Comparison of ENCODE assay signal across 20 cellular contexts in the genomic region with DNA sequence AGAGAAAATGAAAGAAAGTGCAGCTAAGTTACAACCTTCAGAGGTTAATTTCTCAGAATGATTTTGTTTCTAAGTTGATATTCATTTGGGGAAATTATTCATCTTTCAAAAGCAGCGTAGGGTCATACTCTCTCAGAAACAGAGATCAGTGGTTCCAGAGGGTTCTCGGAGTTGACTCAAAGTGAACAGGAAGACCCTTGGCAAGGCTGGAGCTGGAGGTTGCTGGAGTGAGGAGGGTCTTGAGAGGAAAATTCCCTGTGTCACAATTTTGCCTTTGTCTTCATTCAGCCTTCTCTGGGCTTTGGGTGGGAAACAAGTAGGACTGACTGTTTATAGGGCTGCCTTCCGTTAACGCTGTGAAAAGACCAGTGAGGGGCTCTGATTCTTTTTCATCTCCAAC.
DNase-seq lines count a peak whose midpoint lies in the region; ATAC-seq, FAIRE-seq and TF ChIP-seq lines count a peak whose summit lies in the region.
"Had no signal": no experiment of that assay in that cellular context is flagged by ENCODE, and none has a peak within 500 bp of the region (broad histone marks: within the 10 kb centered on the region; RNA-seq: fewer than 3 reads in every experiment).

No MANE protein-coding gene starts in this region.

- H3K27ac ChIP-seq in GM23338 (ENCODE audit: low read depth) (no peak overlapping the region), left lung (no peak overlapping the region)
- H3K27ac ChIP-seq: A549, GM23248, Peyer's patch had no signal

- H3K4me1 ChIP-seq in GM23338 (ENCODE audit: insufficient read depth): no peaks in the 10 kb centered on the region; the same call in 1 of the 2 replicates
- peaks cover 0 to 10% of the 10 kb centered on the region in 2 donors for H3K4me1 ChIP-seq in left lung
- H3K4me1 ChIP-seq: A549 had no signal

- H3K9me2 ChIP-seq in GM23338 (ENCODE audit: insufficient read depth): 0 out of 2 replicates have a peak, but pooled peaks cover 6% of the 10 kb centered on the region

- peaks cover 47% of the 10 kb centered on the region for H3K4me1 Mint-ChIP-seq in activated CD8-positive, alpha-beta memory T cell treated with anti-CD3 and anti-CD28 coated beads, Interleukin-2, amount 10 ng/mL, durations not matched to agents 7 days and 5 days
- H3K4me1 Mint-ChIP-seq in GM23338: peaks cover 10% of the 10 kb centered on the region; the same call in 2 of the 3 replicates
- peaks cover 50% of the 10 kb centered on the region for H3K4me1 Mint-ChIP-seq in activated CD4-positive, alpha-beta memory T cell treated with anti-CD3 and anti-CD28 coated beads, Interleukin-2, amount 10 ng/mL, durations not matched to agents 7 days and 5 days
- H3K4me1 Mint-ChIP-seq in activated naive CD8-positive, alpha-beta T cell treated with anti-CD3 and anti-CD28 coated beads, Interleukin-2, amount 50 U/mL, for 24 hours: peaks cover 63% of the 10 kb centered on the region

- TF ChIP-seq CTCF in GM23338 (conservative IDR thresholded peaks at IDR 0.05; ENCODE audit: low read depth in 2 of 2) (no peak), left lung (IDR thresholded peaks at IDR 0.05) (no peak)

- H3K27me3 ChIP-seq in GM23338 (ENCODE audit: insufficient read depth) (no peaks in the 10 kb centered on the region), left lung (no peaks in the 10 kb centered on the region)
- H3K27me3 ChIP-seq: Peyer's patch had no signal

- no peaks in the 10 kb centered on the region for H3K9me3 Mint-ChIP-seq in activated CD8-positive, alpha-beta memory T cell treated with anti-CD3 and anti-CD28 coated beads, Interleukin-2, amount 10 ng/mL, durations not matched to agents 7 days and 5 days (ENCODE audit: low read depth)
- no peaks in the 10 kb centered on the region for H3K9me3 Mint-ChIP-seq in GM23338
- H3K9me3 Mint-ChIP-seq in activated CD4-positive, alpha-beta memory T cell treated with anti-CD3 and anti-CD28 coated beads, Interleukin-2, amount 10 ng/mL, durations not matched to agents 7 days and 5 days: no peaks in the 10 kb centered on the region
- H3K9me3 Mint-ChIP-seq in activated naive CD8-positive, alpha-beta T cell treated with anti-CD3 and anti-CD28 coated beads, Interleukin-2, amount 50 U/mL, for 24 hours: no peaks in the 10 kb centered on the region

- POLR2A ChIA-PET in activated CD4-positive, alpha-beta memory T cell treated with anti-CD3 and anti-CD28 coated beads, Interleukin-2, amount 10 ng/mL, durations not matched to agents 7 days and 5 days (lab: Charles Lee): no interaction called here

- peak overlapping the region; percentile 71 for H3K27ac Mint-ChIP-seq in activated CD8-positive, alpha-beta memory T cell treated with anti-CD3 and anti-CD28 coated beads, Interleukin-2, amount 10 ng/mL, durations not matched to agents 7 days and 5 days
- H3K27ac Mint-ChIP-seq in GM23338: no peak overlapping the region
- peak overlapping the region; percentile 23 for H3K27ac Mint-ChIP-seq in activated CD4-positive, alpha-beta memory T cell treated with anti-CD3 and anti-CD28 coated beads, Interleukin-2, amount 10 ng/mL, durations not matched to agents 7 days and 5 days
- H3K27ac Mint-ChIP-seq in activated naive CD8-positive, alpha-beta T cell treated with anti-CD3 and anti-CD28 coated beads, Interleukin-2, amount 50 U/mL, for 24 hours: peak overlapping the region; percentile 86

- no peak overlapping the region for H3K4me3 Mint-ChIP-seq in activated CD8-positive, alpha-beta memory T cell treated with anti-CD3 and anti-CD28 coated beads, Interleukin-2, amount 10 ng/mL, durations not matched to agents 7 days and 5 days
- H3K4me3 Mint-ChIP-seq in GM23338: no peak overlapping the region
- peak overlapping the region; percentile 33 for H3K4me3 Mint-ChIP-seq in activated CD4-positive, alpha-beta memory T cell treated with anti-CD3 and anti-CD28 coated beads, Interleukin-2, amount 10 ng/mL, durations not matched to agents 7 days and 5 days
- peak overlapping the region; percentile 10 for H3K4me3 Mint-ChIP-seq in activated naive CD8-positive, alpha-beta T cell treated with anti-CD3 and anti-CD28 coated beads, Interleukin-2, amount 50 U/mL, for 24 hours

- ATAC-seq in activated CD8-positive, alpha-beta memory T cell treated with anti-CD3 and anti-CD28 coated beads, Interleukin-2, amount 10 ng/mL, durations not matched to agents 7 days and 5 days: peak; percentile 16
- ATAC-seq in GM23338: no peak
- ATAC-seq in activated naive CD8-positive, alpha-beta T cell treated with anti-CD3 and anti-CD28 coated beads, Interleukin-2, amount 50 U/mL, for 24 hours: peak; percentile 54
- no peak for ATAC-seq in left lung
- ATAC-seq: A549, GM12878, HCT116 had no signal

- no peaks in the 10 kb centered on the region for H3K9me3 ChIP-seq in left lung
- H3K9me3 ChIP-seq: A549, Peyer's patch had no signal

- no peaks in the 10 kb centered on the region for H3F3A ChIP-seq in GM23338 (replicated peaks; ENCODE audit: low read depth)

- no peak overlapping the region for H3K4me2 ChIP-seq in GM23338
- H3K4me2 ChIP-seq: A549 had no signal

- CTCF ChIA-PET in activated CD8-positive, alpha-beta memory T cell treated with anti-CD3 and anti-CD28 coated beads, Interleukin-2, amount 10 ng/mL, durations not matched to agents 7 days and 5 days (lab: Charles Lee): interaction anchor here (1.1 to 3.3 kb wide), 4 partner anchors 13 to 73 kb away, joined by 4 to 23 read pairs (median 4); no protein-coding TSS in a partner anchor
- CTCF ChIA-PET in activated CD4-positive, alpha-beta memory T cell treated with anti-CD3 and anti-CD28 coated beads, Interleukin-2, amount 10 ng/mL, durations not matched to agents 7 days and 5 days (lab: Charles Lee): interaction anchor here (1.2 to 8.9 kb wide), 3 partner anchors 32 to 74 kb away, joined by 4 to 80 read pairs (median 7); no protein-coding TSS in a partner anchor

- peak overlapping the region; percentile 44; the same call in 1 of the 2 replicates for H2AFZ ChIP-seq in GM23338
- H2AFZ ChIP-seq: GM23248 had no signal

- H4K20me1 ChIP-seq in GM23338 (replicated peaks; ENCODE audit: insufficient read depth): no peaks in the 10 kb centered on the region

- H3K79me2 ChIP-seq in GM23338 (replicated peaks; ENCODE audit: insufficient read depth): no peaks in the 10 kb centered on the region

- intact Hi-C loops in left lung (cut with DNase I): no loop called here

- H3K27me3 Mint-ChIP-seq in activated CD8-positive, alpha-beta memory T cell treated with anti-CD3 and anti-CD28 coated beads, Interleukin-2, amount 10 ng/mL, durations not matched to agents 7 days and 5 days: no peaks in the 10 kb centered on the region
- H3K27me3 Mint-ChIP-seq in GM23338 (ENCODE audit: insufficient read depth, low read depth, poor library complexity): peaks cover 2% of the 10 kb centered on the region
- no peaks in the 10 kb centered on the region for H3K27me3 Mint-ChIP-seq in activated CD4-positive, alpha-beta memory T cell treated with anti-CD3 and anti-CD28 coated beads, Interleukin-2, amount 10 ng/mL, durations not matched to agents 7 days and 5 days
- peaks cover 4% of the 10 kb centered on the region for H3K27me3 Mint-ChIP-seq in activated naive CD8-positive, alpha-beta T cell treated with anti-CD3 and anti-CD28 coated beads, Interleukin-2, amount 50 U/mL, for 24 hours

- H3K36me3 Mint-ChIP-seq in activated CD8-positive, alpha-beta memory T cell treated with anti-CD3 and anti-CD28 coated beads, Interleukin-2, amount 10 ng/mL, durations not matched to agents 7 days and 5 days: peaks cover 1% of the 10 kb centered on the region
- H3K36me3 Mint-ChIP-seq in GM23338 (ENCODE audit: low read depth): no peaks in the 10 kb centered on the region
- peaks cover 3% of the 10 kb centered on the region for H3K36me3 Mint-ChIP-seq in activated CD4-positive, alpha-beta memory T cell treated with anti-CD3 and anti-CD28 coated beads, Interleukin-2, amount 10 ng/mL, durations not matched to agents 7 days and 5 days (ENCODE audit: low read depth)
- H3K36me3 Mint-ChIP-seq in activated naive CD8-positive, alpha-beta T cell treated with anti-CD3 and anti-CD28 coated beads, Interleukin-2, amount 50 U/mL, for 24 hours (ENCODE audit: low read depth): no peaks in the 10 kb centered on the region

- no peak for TF ChIP-seq POLR2A in GM12892 (IDR thresholded peaks at IDR 0.05; ENCODE audit: low read depth, low read length)

- H3K36me3 ChIP-seq in GM23338 (ENCODE audit: insufficient read depth) (no peaks in the 10 kb centered on the region), left lung (no peaks in the 10 kb centered on the region)
- H3K36me3 ChIP-seq: Peyer's patch had no signal

- DNase-seq in activated CD8-positive, alpha-beta memory T cell treated with anti-CD3 and anti-CD28 coated beads, Interleukin-2, amount 10 ng/mL, durations not matched to agents 7 days and 5 days: no peak
- DNase-seq in activated CD8-positive, alpha-beta memory T cell treated with anti-CD3 and anti-CD28 coated beads, Interleukin-2, amount 50 U/mL, for 4 hours: no peak
- DNase-seq in GM23338 (ENCODE audit: low spot score) (no peak), left lung (no peak), GM12892 (ENCODE audit: insufficient read length) (no peak)
- DNase-seq in activated CD4-positive, alpha-beta memory T cell treated with anti-CD3 and anti-CD28 coated beads, Interleukin-2, amount 10 ng/mL, durations not matched to agents 7 days and 5 days: no peak
- DNase-seq in activated naive CD8-positive, alpha-beta T cell treated with anti-CD3 and anti-CD28 coated beads, Interleukin-2, amount 50 U/mL, for 24 hours: no peak
- DNase-seq: C1 segment of cervical spinal cord, DND-41, GDM1, GM23248, NCI-H1105 treated with DMSO at 0.1 percent for 48 hours, NCI-H1694 treated with DMSO at 0.1 percent for 48 hours, NCI-H226, NCI-H524 treated with DMSO at 0.1 percent for 48 hours, Peyer's patch had no signal

- H3K4me3 ChIP-seq in GM23338 (no peak overlapping the region), left lung (no peak overlapping the region)
- H3K4me3 ChIP-seq: A549, GM12878, GM23248, Peyer's patch had no signal

- no peak for FAIRE-seq in GM12892 (lab: Jason Lieb, UNC)
- FAIRE-seq: A549, GM12878, GM18507 had no signal

TF ChIP-seq in GM23338, 12 proteins besides CTCF, POLR2A, EP300 and RAD21:
- TF ChIP-seq CREB1 (CRISPR knock-in tag; IDR thresholded peaks at IDR 0.05; ENCODE audit: low read depth): no peak

Comparison
In these comparisons a context has a peak if more than half of its experiments do, and no peak if none do; other contexts are left out.
1. ATAC-seq: peak in activated CD8-positive, alpha-beta memory T cell treated with anti-CD3 and anti-CD28 coated beads, Interleukin-2, amount 10 ng/mL, durations not matched to agents 7 days and 5 days (single experiment) and activated naive CD8-positive, alpha-beta T cell treated with anti-CD3 and anti-CD28 coated beads, Interleukin-2, amount 50 U/mL, for 24 hours (single experiment); none in GM23338 (single experiment) and left lung (single experiment).
2. H3K4me3 Mint-ChIP-seq: peak in activated CD4-positive, alpha-beta memory T cell treated with anti-CD3 and anti-CD28 coated beads, Interleukin-2, amount 10 ng/mL, durations not matched to agents 7 days and 5 days (single experiment) and activated naive CD8-positive, alpha-beta T cell treated with anti-CD3 and anti-CD28 coated beads, Interleukin-2, amount 50 U/mL, for 24 hours (single experiment); none in activated CD8-positive, alpha-beta memory T cell treated with anti-CD3 and anti-CD28 coated beads, Interleukin-2, amount 10 ng/mL, durations not matched to agents 7 days and 5 days (single experiment) and GM23338 (single experiment).